In genomic region chr16:13921328-13921727, GRCh38 we compare ENCODE assay signal across 1 cellular context.
TF ChIP-seq lines count a peak whose summit lies in the region.

No MANE protein-coding gene starts in this region.

TF ChIP-seq in endothelial cell of umbilical vein, 7 proteins besides CTCF, POLR2A, EP300 and RAD21 (continued from another document):
- TF ChIP-seq JUN (IDR thresholded peaks at IDR 0.05; ENCODE audit: borderline replicate concordance, insufficient read depth, insufficient read length, low read depth), result no peak
- TF ChIP-seq FOS (IDR thresholded peaks at IDR 0.05; ENCODE audit: borderline replicate concordance, insufficient read depth, low read length), result no peak
